Comparison of ENCODE assay signal across 20 cellular contexts in genomic region chr4:8001564-8002355, GRCh38.
"Had no signal": no experiment of that assay in that cellular context is flagged by ENCODE, and none has a peak within 500 bp of the region (broad histone marks: within the 10 kb centered on the region; RNA-seq: fewer than 3 reads in every experiment).

No MANE protein-coding gene starts in this region.

- H3K27me3 Mint-ChIP-seq: activated naive CD8-positive, alpha-beta T cell treated with anti-CD3 and anti-CD28 coated beads for 36 hours had no signal

- H3K27me3 ChIP-seq: ascending aorta, spleen, testis, transverse colon, uterus had no signal

- H3K27ac Mint-ChIP-seq: activated naive CD4-positive, alpha-beta T cell treated with anti-CD3 and anti-CD28 coated beads for 36 hours; activated naive CD8-positive, alpha-beta T cell treated with anti-CD3 and anti-CD28 coated beads for 36 hours had no signal

- DNase-seq: activated CD4-positive, alpha-beta T cell treated with anti-CD3 and anti-CD28 coated beads for 4 hours; activated CD4-positive, alpha-beta T cell treated with anti-CD3 and anti-CD28 coated beads, Interleukin-2, amount 50 U/mL, for 48 hours; activated CD8-positive, alpha-beta memory T cell treated with anti-CD3 and anti-CD28 coated beads for 24 hours; activated effector memory CD4-positive, alpha-beta T cell treated with Interleukin-2 at 50 U/mL for 16 hours; activated naive CD4-positive, alpha-beta T cell treated with anti-CD3 and anti-CD28 coated beads for 36 hours; activated naive CD8-positive, alpha-beta T cell treated with anti-CD3 and anti-CD28 coated beads for 36 hours; brain microvascular endothelial cell; foreskin fibroblast; left ventricle myocardium superior; naive B cell; nephron progenitor cell; occipital lobe; spleen; stimulated activated naive CD8-positive, alpha-beta T cell treated with anti-CD3 and anti-CD28 coated beads, Interleukin-15, Interleukin-2, amounts not matched to agents 100 U/mL and 50 U/mL, for 24 hours; testis; transverse colon; uterus had no signal

- H3K36me3 Mint-ChIP-seq: activated naive CD8-positive, alpha-beta T cell treated with anti-CD3 and anti-CD28 coated beads for 36 hours; naive B cell had no signal

- ATAC-seq: left ventricle myocardium superior; stimulated activated naive CD8-positive, alpha-beta T cell treated with anti-CD3 and anti-CD28 coated beads, Interleukin-15, Interleukin-2, amounts not matched to agents 100 U/mL and 50 U/mL, for 24 hours had no signal

- H3K36me3 ChIP-seq: brain microvascular endothelial cell, transverse colon, uterus had no signal

- FAIRE-seq: endothelial cell of umbilical vein had no signal

- H3K4me1 Mint-ChIP-seq: activated naive CD8-positive, alpha-beta T cell treated with anti-CD3 and anti-CD28 coated beads for 36 hours; naive B cell had no signal

- H3K27ac ChIP-seq: ascending aorta, brain microvascular endothelial cell, coronary artery, testis, transverse colon, uterus had no signal

- H3K4me3 ChIP-seq: ascending aorta, coronary artery, spleen, testis, transverse colon, uterus had no signal

- H3K9me3 Mint-ChIP-seq: activated naive CD4-positive, alpha-beta T cell treated with anti-CD3 and anti-CD28 coated beads for 36 hours; activated naive CD8-positive, alpha-beta T cell treated with anti-CD3 and anti-CD28 coated beads for 36 hours had no signal

- H3K9me3 ChIP-seq: ascending aorta, spleen, testis, transverse colon, uterus had no signal

- H3K4me3 Mint-ChIP-seq: activated naive CD4-positive, alpha-beta T cell treated with anti-CD3 and anti-CD28 coated beads for 36 hours; activated naive CD8-positive, alpha-beta T cell treated with anti-CD3 and anti-CD28 coated beads for 36 hours; naive B cell; nephron progenitor cell had no signal

- H3K4me1 ChIP-seq: ascending aorta, spleen, testis, transverse colon, uterus had no signal
